Comparison of ENCODE assay signal across 12 cellular contexts in genomic region chr9:76136986-76137385, GRCh38.
DNase-seq lines count a peak whose midpoint lies in the region; ATAC-seq and TF ChIP-seq lines count a peak whose summit lies in the region.
"Had no signal": no experiment of that assay in that cellular context is flagged by ENCODE, and none has a peak within 500 bp of the region (broad histone marks: within the 10 kb centered on the region; RNA-seq: fewer than 3 reads in every experiment).

No MANE protein-coding gene starts in this region.

- no peaks in the 10 kb centered on the region for H3K9me3 Mint-ChIP-seq in activated naive CD4-positive, alpha-beta T cell treated with anti-CD3 and anti-CD28 coated beads, Interleukin-2, amount 50 U/mL, for 72 hours
- H3K9me3 Mint-ChIP-seq in activated naive CD4-positive, alpha-beta T cell treated with anti-CD3 and anti-CD28 coated beads for 36 hours = no peaks in the 10 kb centered on the region
- peaks cover 5% of the 10 kb centered on the region for H3K9me3 Mint-ChIP-seq in type B pancreatic cell

- peaks cover 5 to 8% of the 10 kb centered on the region in 2 donors for H3K36me3 Mint-ChIP-seq in activated naive CD4-positive, alpha-beta T cell treated with anti-CD3 and anti-CD28 coated beads, Interleukin-2, amount 50 U/mL, for 72 hours
- H3K36me3 Mint-ChIP-seq in activated naive CD4-positive, alpha-beta T cell treated with anti-CD3 and anti-CD28 coated beads for 36 hours (ENCODE audit: low read depth) = peaks cover 11% of the 10 kb centered on the region
- peaks cover 3% of the 10 kb centered on the region for H3K36me3 Mint-ChIP-seq in type B pancreatic cell
- H3K36me3 Mint-ChIP-seq: memory B cell had no signal

- no peaks in the 10 kb centered on the region for H3K27me3 Mint-ChIP-seq in activated naive CD4-positive, alpha-beta T cell treated with anti-CD3 and anti-CD28 coated beads for 36 hours (ENCODE audit: low read depth)
- no peaks in the 10 kb centered on the region for H3K27me3 Mint-ChIP-seq in type B pancreatic cell
- H3K27me3 Mint-ChIP-seq: memory B cell had no signal

- ATAC-seq in activated naive CD4-positive, alpha-beta T cell treated with anti-CD3 and anti-CD28 coated beads, Interleukin-2, amount 50 U/mL, for 72 hours = peak; percentile 49 to 52
- no peak for ATAC-seq in HG03025 (IDR thresholded peaks at IDR 0.05; ENCODE audit: low FRiP score, unreplicated experiment)
- ATAC-seq in HG03460 (IDR thresholded peaks at IDR 0.05; ENCODE audit: unreplicated experiment) = no peak

- H3K4me3 Mint-ChIP-seq in activated naive CD4-positive, alpha-beta T cell treated with anti-CD3 and anti-CD28 coated beads for 36 hours = no peak overlapping the region
- peak overlapping the region; percentile 11 for H3K4me3 Mint-ChIP-seq in type B pancreatic cell
- H3K4me3 Mint-ChIP-seq: memory B cell had no signal

- TF ChIP-seq CTCF in foreskin fibroblast (IDR thresholded peaks at IDR 0.05; ENCODE audit: low read depth, low read length) = no peak
- no peak for TF ChIP-seq CTCF in type B pancreatic cell (conservative IDR thresholded peaks at IDR 0.05)

- CTCF ChIA-PET in activated naive CD4-positive, alpha-beta T cell treated with anti-CD3 and anti-CD28 coated beads for 36 hours (lab: Charles Lee) = no interaction called here
- CTCF ChIA-PET in HEK293T (lab: Yijun Ruan, JAX) = no interaction called here

- H3K4me3 ChIP-seq in foreskin fibroblast (ENCODE audit: low read depth in 1 of 2, low read length in 2 of 2) = no peak overlapping the region
- H3K4me3 ChIP-seq: uterus had no signal

- POLR2A ChIA-PET in HEK293T (lab: Yijun Ruan, JAX) = no interaction called here

- H3K27ac Mint-ChIP-seq in activated naive CD4-positive, alpha-beta T cell treated with anti-CD3 and anti-CD28 coated beads, Interleukin-2, amount 50 U/mL, for 72 hours = no peak overlapping the region
- H3K27ac Mint-ChIP-seq in activated naive CD4-positive, alpha-beta T cell treated with anti-CD3 and anti-CD28 coated beads for 36 hours = no peak overlapping the region
- H3K27ac Mint-ChIP-seq in type B pancreatic cell = no peak overlapping the region
- H3K27ac Mint-ChIP-seq: memory B cell had no signal

- peaks cover 9% of the 10 kb centered on the region for H3K4me1 Mint-ChIP-seq in activated naive CD4-positive, alpha-beta T cell treated with anti-CD3 and anti-CD28 coated beads for 36 hours (ENCODE audit: low read depth)
- H3K4me1 Mint-ChIP-seq in type B pancreatic cell (ENCODE audit: unreplicated experiment) = peaks cover 9% of the 10 kb centered on the region
- H3K4me1 Mint-ChIP-seq: memory B cell had no signal

- no peak for DNase-seq in activated naive CD4-positive, alpha-beta T cell treated with anti-CD3 and anti-CD28 coated beads, Interleukin-2, amount 50 U/mL, for 72 hours (ENCODE audit: low spot score in 2 of 2)
- no peak for DNase-seq in activated naive CD4-positive, alpha-beta T cell treated with anti-CD3 and anti-CD28 coated beads for 36 hours
- DNase-seq in OCI-M1 (lab: John Stamatoyannopoulos, UW) = peak; percentile 62
- DNase-seq in foreskin fibroblast = peak; percentile 67 to 82
- DNase-seq in type B pancreatic cell (ENCODE audit: extremely low spot score, unreplicated experiment) = no peak
- no peak for DNase-seq in HEK293T (ENCODE audit: extremely low spot score)
- DNase-seq: BE2C, NCI-H345, uterus had no signal

- intact Hi-C loops in activated naive CD4-positive, alpha-beta T cell treated with anti-CD3 and anti-CD28 coated beads for 36 hours (cut with micrococcal nuclease) = no loop called here

TF ChIP-seq in HEK293T, 16 proteins besides CTCF, POLR2A, EP300 and RAD21:
- no peak for TF ChIP-seq LEF1 (IDR thresholded peaks at IDR 0.05; ENCODE audit: borderline replicate concordance)
- TF ChIP-seq FOXM1 (IDR thresholded peaks at IDR 0.05; ENCODE audit: borderline replicate concordance) = no peak
- no peak for TF ChIP-seq ELF4 (IDR thresholded peaks at IDR 0.05)
- TF ChIP-seq BHLHE40 (IDR thresholded peaks at IDR 0.05; ENCODE audit: borderline replicate concordance) = no peak
- TF ChIP-seq ARNT (IDR thresholded peaks at IDR 0.05) = no peak
- no peak for TF ChIP-seq NFRKB (IDR thresholded peaks at IDR 0.05)
- no peak for TF ChIP-seq FOXK2 (IDR thresholded peaks at IDR 0.05)
- TF ChIP-seq SUZ12 (IDR thresholded peaks at IDR 0.05) = no peak
- no peak for TF ChIP-seq PKNOX1 (IDR thresholded peaks at IDR 0.05)
- no peak for TF ChIP-seq SP1 (IDR thresholded peaks at IDR 0.05)
- TF ChIP-seq CTBP1 (IDR thresholded peaks at IDR 0.05; ENCODE audit: borderline replicate concordance) = no peak
- no peak for TF ChIP-seq TARDBP (IDR thresholded peaks at IDR 0.05)
- TF ChIP-seq HDGF (IDR thresholded peaks at IDR 0.05; ENCODE audit: borderline replicate concordance) = no peak
- TF ChIP-seq ZNF384 (IDR thresholded peaks at IDR 0.05) = no peak
- TF ChIP-seq L3MBTL2 (conservative IDR thresholded peaks at IDR 0.05) = no peak
- TF ChIP-seq FOXA1 (IDR thresholded peaks at IDR 0.05) = no peak
TF ChIP-seq in HEK293T: peak in this region for 0.

Comparison
In these comparisons a context has a peak if more than half of its experiments do, and no peak if none do; other contexts are left out.
1. ATAC-seq: peak in activated naive CD4-positive, alpha-beta T cell treated with anti-CD3 and anti-CD28 coated beads, Interleukin-2, amount 50 U/mL, for 72 hours (2 of 2); none in HG03025 (single experiment) and HG03460 (single experiment).
2. DNase-seq: peak in OCI-M1 (single experiment) and foreskin fibroblast (2 of 2); none in activated naive CD4-positive, alpha-beta T cell treated with anti-CD3 and anti-CD28 coated beads, Interleukin-2, amount 50 U/mL, for 72 hours (0 of 2), activated naive CD4-positive, alpha-beta T cell treated with anti-CD3 and anti-CD28 coated beads for 36 hours (single experiment), type B pancreatic cell (single experiment) and HEK293T (single experiment).